In the genomic region with DNA sequence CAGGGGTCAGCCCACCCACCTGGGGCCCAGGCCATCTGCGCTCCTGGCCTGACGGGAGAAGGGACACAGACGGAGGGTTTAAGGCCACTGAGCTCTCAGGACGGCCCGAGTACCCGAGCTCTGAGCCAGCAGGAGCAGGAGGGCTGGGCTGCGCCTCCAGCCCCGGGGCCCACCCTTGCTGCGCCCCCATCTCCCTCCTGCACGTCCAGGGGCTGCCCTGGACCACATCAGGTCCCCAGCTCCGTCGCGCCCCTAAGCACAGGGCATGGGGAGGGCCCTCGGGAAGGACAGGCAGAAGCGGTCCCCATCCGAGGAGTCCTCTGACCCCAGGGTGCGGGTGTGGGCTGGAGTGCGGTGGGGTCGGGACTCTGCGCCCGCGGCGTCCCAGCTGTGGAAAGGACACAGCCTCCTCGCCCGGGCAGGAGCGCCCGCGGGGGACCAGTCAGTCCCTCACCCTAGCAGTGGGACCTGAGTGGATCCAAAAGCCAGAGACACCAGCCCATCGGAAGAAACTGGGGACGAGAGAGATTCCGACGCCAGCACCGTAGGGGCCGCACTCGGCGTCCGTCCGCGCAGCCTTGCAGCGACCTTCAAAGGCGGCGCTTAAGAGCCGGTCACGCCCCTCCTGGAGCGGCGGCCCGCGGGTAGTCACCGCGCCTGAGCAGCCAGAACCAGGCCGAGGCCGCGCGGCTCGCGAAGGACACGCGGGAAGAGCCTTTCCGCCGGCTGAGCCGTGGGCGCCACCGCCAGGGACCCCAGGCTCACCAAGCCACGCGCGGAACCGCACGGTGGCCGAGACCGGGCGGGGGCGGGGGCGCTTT, we compare ENCODE assay signal across 9 cellular contexts. TPM values are rescaled to one million over a fixed set of nuclear protein-coding genes. Genes with fewer than 3 reads are reported as not detected.
DNase-seq lines count a peak whose midpoint lies in the region; ATAC-seq, FAIRE-seq and TF ChIP-seq lines count a peak whose summit lies in the region.
"Had no signal": no experiment of that assay in that cellular context is flagged by ENCODE, and none has a peak within 500 bp of the region (broad histone marks: within the 10 kb centered on the region; RNA-seq: fewer than 3 reads in every experiment).

No MANE protein-coding gene starts in this region.

- peak overlapping the region; percentile 9 to 75 (median 51) for H3K4me3 Mint-ChIP-seq in immature natural killer cell

- 0 out of 2 replicates have a peak, but pooled peaks cover 3% of the 10 kb centered on the region for H4K20me1 ChIP-seq in K562 (replicated peaks; ENCODE audit: control insufficient read depth, insufficient read depth, low read length)

- H3K9ac ChIP-seq in K562 (ENCODE audit: insufficient read depth in 1 of 2, low read depth in 2 of 2, low read length in 2 of 2), result peak overlapping the region in 1 of 2 experiments; percentile 80; a peak in 2 of 4 replicates

- no peaks in the 10 kb centered on the region for H3K36me3 Mint-ChIP-seq in immature natural killer cell

- intact Hi-C loops in K562 (cut with micrococcal nuclease), result no loop called here

- H2AFZ ChIP-seq in K562 (ENCODE audit: low read depth, low read length), result peak overlapping the region; percentile 54

- no peaks in the 10 kb centered on the region for H3K9me3 Mint-ChIP-seq in immature natural killer cell

- no TSS peak for BruUV-seq in K562 (replicated peaks; lab: Mats Ljungman, UMichigan)

- H3K27ac Mint-ChIP-seq in immature natural killer cell, result no peak overlapping the region

- no peak for TF ChIP-seq EP300 in K562 (IDR thresholded peaks at IDR 0.05; ENCODE audit: low read length)

- H3K36me3 ChIP-seq in K562 (ENCODE audit: control insufficient read depth, insufficient read depth, low read length), result no peaks in the 10 kb centered on the region
- H3K36me3 ChIP-seq: neutrophil had no signal

- no peak for TF ChIP-seq RAD21 in K562 (CRISPR knock-in tag; conservative IDR thresholded peaks at IDR 0.05 in 1 of 2, IDR thresholded peaks at IDR 0.05 in 1 of 2)

- FAIRE-seq in K562 (lab: Jason Lieb, UNC), result no peak

- TF ChIP-seq CTCF in K562 (IDR thresholded peaks at IDR 0.05 in 2 of 3, conservative IDR thresholded peaks at IDR 0.05 in 1 of 3; ENCODE audit: insufficient read depth in 2 of 3, low read depth in 1 of 3, low read length in 3 of 3), result no peak

- H3K4me2 ChIP-seq in K562 (ENCODE audit: insufficient read depth, low read length), result peak overlapping the region; percentile 26; the same call in 1 of the 2 replicates

- H3K4me1 ChIP-seq in K562 (replicated peaks in 1 of 2; ENCODE audit: control insufficient read depth in 2 of 2, insufficient read depth in 2 of 2, low read length in 2 of 2), result peaks cover 0 to 17% of the 10 kb centered on the region in 2 experiments; a peak in 3 of 5 replicates

- POLR2A ChIA-PET in K562 (lab: Yijun Ruan, JAX), result interaction anchor here (0.7 to 0.8 kb wide), 2 partner anchors 51 to 140 kb away, joined by 3 read pairs; no protein-coding TSS in a partner anchor

- 29% methylated on average over 54 of the region's 73 CpGs for WGBS in K562 (ENCODE audit: insufficient coverage, low coverage, missing lambda C conversion rate)

- H3K9me1 ChIP-seq in K562 (ENCODE audit: control insufficient read depth, insufficient read depth, low read length), result no peaks in the 10 kb centered on the region

- H3K9me3 ChIP-seq in K562 (replicated peaks; ENCODE audit: control insufficient read depth, insufficient read depth, low read depth, low read length), result no peaks in the 10 kb centered on the region
- H3K9me3 ChIP-seq: neutrophil had no signal

- H3K27me3 ChIP-seq in K562 (ENCODE audit: control insufficient read depth in 2 of 2, insufficient read depth in 2 of 2, low read length in 2 of 2), result peaks cover 0 to 31% of the 10 kb centered on the region in 2 experiments; a peak in 2 of 5 replicates

- in situ Hi-C loops in K562 (cut with MboI), result no loop called here

- DNase-seq in D341Med (ENCODE audit: low spot score) (peak; percentile 24), M059J (ENCODE audit: low read depth) (peak; percentile 57), K562 (ENCODE audit: extremely low read depth in 1 of 4, low spot score in 3 of 4) (peak; percentile 58 to 73 (median 68)), immature natural killer cell (peak; percentile 30 to 44 (median 37)), GOT3 (lab: John Stamatoyannopoulos, UW) (no peak), SKM-1 treated with dmso at 0.1 percent for 144 hours (lab: John Stamatoyannopoulos, UW; ENCODE audit: unreplicated experiment) (no peak), NCI-H2107 (lab: John Stamatoyannopoulos, UW) (no peak)

- no peak for TF ChIP-seq POLR2A in K562 (conservative IDR thresholded peaks at IDR 0.05)

- peak; percentile 97 for ATAC-seq in K562

- H3K4me3 ChIP-seq in K562 (no peak overlapping the region), skin epidermis (peak overlapping the region; percentile 3 to 33 (median 25))

- peaks cover 0 to 3% (median 2%) of the 10 kb centered on the region in 3 donors for H3K27me3 Mint-ChIP-seq in immature natural killer cell (ENCODE audit: low read depth in 3 of 3)

- peaks cover 7 to 10% of the 10 kb centered on the region in 2 donors for H3K4me1 Mint-ChIP-seq in immature natural killer cell

- H3K27ac ChIP-seq in K562 (ENCODE audit: extremely low read depth, low read depth, low read length) (no peak overlapping the region), skin epidermis (peak overlapping the region in 2 of 21 experiments; percentile 5 to 22)
- H3K27ac ChIP-seq: neutrophil had no signal

- CTCF ChIA-PET in K562 (lab: Yijun Ruan, JAX; ENCODE audit: low intra/inter-chr PET ratio), result no interaction called here

- H3K79me2 ChIP-seq in K562 (ENCODE audit: control insufficient read depth, insufficient read depth, low read length), result no peaks in the 10 kb centered on the region

TF ChIP-seq in K562, 482 proteins besides CTCF, POLR2A, EP300 and RAD21 (continues in another document):
- TF ChIP-seq YY1 (IDR thresholded peaks at IDR 0.05; ENCODE audit: borderline replicate concordance in 1 of 3, control insufficient read depth in 1 of 3, extremely low read depth in 1 of 3, insufficient read depth in 3 of 3, insufficient read length in 1 of 3, insufficient replicate concordance in 2 of 3, low read depth in 1 of 3, low read length in 2 of 3) (peak in 1 of 3 experiments; percentile 19), PCBP1 (IDR thresholded peaks at IDR 0.05; ENCODE audit: low read depth, low read length, poor library complexity, severe bottlenecking) (peak; percentile 65), EGR1 (conservative IDR thresholded peaks at IDR 0.05) (peak; percentile 22; the same call in 1 of the 2 replicates), POLR2AphosphoS5 (IDR thresholded peaks at IDR 0.05; ENCODE audit: control insufficient read depth, insufficient read depth, low read depth, low read length) (no peak), TCF3 (CRISPR knock-in tag; IDR thresholded peaks at IDR 0.05) (no peak)
- TF ChIP-seq, protein P1, sequence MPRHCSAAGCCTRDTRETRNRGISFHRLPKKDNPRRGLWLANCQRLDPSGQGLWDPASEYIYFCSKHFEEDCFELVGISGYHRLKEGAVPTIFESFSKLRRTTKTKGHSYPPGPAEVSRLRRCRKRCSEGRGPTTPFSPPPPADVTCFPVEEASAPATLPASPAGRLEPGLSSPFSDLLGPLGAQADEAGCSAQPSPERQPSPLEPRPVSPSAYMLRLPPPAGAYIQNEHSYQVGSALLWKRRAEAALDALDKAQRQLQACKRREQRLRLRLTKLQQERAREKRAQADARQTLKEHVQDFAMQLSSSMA (CRISPR knock-in tag; IDR thresholded peaks at IDR 0.05), result peak; percentile 90

RNA-seq across cellular contexts. Expression of gene CAMK2B, which starts 15.9 kb away (rescaled TPM):
- total RNA-seq in M059J (2014; rRNA removed; shearing (Covaris generic)), result 0.49 TPM in 1 of 2 replicates, not detected in the other
- 0.23 TPM in 1 of 2 replicates, not detected in the other for total RNA-seq in K562 (2011; cell fraction: chromatin; rRNA removed; ENCODE audit: low replicate concordance)
- total RNA-seq in K562 (2011; cell fraction: nucleolus; rRNA removed), result 0.26 and 0.50 TPM in 2 replicates
- total RNA-seq in K562 (2011; cell fraction: nucleoplasm; rRNA removed), result not detected in 2 replicates
- total RNA-seq in K562 (2014; rRNA removed) (0.09 and 0.16 TPM in 2 replicates), K562 (2014; rRNA removed; fragmentation: Illumina TruSeq; extraction: Trizol) (not detected in 2 replicates), K562 (2015; rRNA removed; fragmentation: Illumina TruSeq; extraction: Trizol) (0.04 TPM in 2 replicates), K562 (2021) (0.29 TPM in 1 of 2 replicates, not detected in the other)
- polyA plus RNA-seq in K562 (2011; rRNA removed) (0.04 and 0.12 TPM in 2 replicates), K562 (2014; fragmentation: Illumina TruSeq; extraction: Trizol) (0.07 and 0.10 TPM in 2 replicates), K562 (2014; fragmentation: Nextera tagmentation; extraction: Ambion mirVana) (not detected), K562 (2014; rRNA removed) (0.05 and 0.08 TPM in 2 replicates), immature natural killer cell (not detected)
- 0.04 and 0.13 TPM in 2 replicates for polyA plus RNA-seq in K562 (2011; cell fraction: cytosol; rRNA removed)
- 0.10 and 0.18 TPM in 2 replicates for polyA plus RNA-seq in K562 (2011; cell fraction: nucleus; rRNA removed)
- polyA plus RNA-seq in K562 (2012), result 0.09 and 0.18 TPM in 2 replicates
- polyA minus RNA-seq in K562 (2011; rRNA and poly(A)+ RNA removed), result not detected in 2 replicates
- polyA minus RNA-seq in K562 (2011; cell fraction: cytosol; rRNA and poly(A)+ RNA removed), result not detected in 2 replicates
- not detected in 2 replicates for polyA minus RNA-seq in K562 (2011; cell fraction: nucleus; rRNA and poly(A)+ RNA removed)

Comparison
In these comparisons a context has a peak if more than half of its experiments do, and no peak if none do; other contexts are left out.
1. DNase-seq: peak in D341Med (single experiment), M059J (single experiment), K562 (4 of 4) and immature natural killer cell (3 of 3); none in GOT3 (single experiment), SKM-1 treated with dmso at 0.1 percent for 144 hours (single experiment) and NCI-H2107 (single experiment).